In the genomic region with DNA sequence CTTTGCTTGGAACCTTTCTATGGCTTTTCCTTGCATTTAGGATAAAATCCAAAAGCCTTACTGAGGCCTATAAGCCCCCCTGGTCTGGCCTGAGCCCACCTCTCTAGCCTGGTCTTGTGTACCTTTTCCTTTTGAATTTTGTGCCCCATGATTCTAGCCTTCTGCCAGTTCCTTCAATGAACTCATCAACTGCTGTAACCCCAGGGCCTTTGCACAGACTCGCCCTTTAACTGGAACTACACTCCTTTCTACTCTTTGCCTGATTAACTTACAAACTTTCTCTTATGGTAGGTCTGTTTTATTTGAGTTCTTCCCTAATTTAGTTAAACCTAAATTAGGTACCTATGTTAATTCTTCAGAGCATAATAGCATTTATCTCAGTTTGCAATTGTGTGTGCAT, we compare ENCODE assay signal across 9 cellular contexts. TPM values are rescaled to one million over a fixed set of nuclear protein-coding genes. Genes with fewer than 3 reads are reported as not detected.
DNase-seq lines count a peak whose midpoint lies in the region; ATAC-seq, FAIRE-seq and TF ChIP-seq lines count a peak whose summit lies in the region.
"Had no signal": no experiment of that assay in that cellular context is flagged by ENCODE, and none has a peak within 500 bp of the region (broad histone marks: within the 10 kb centered on the region; RNA-seq: fewer than 3 reads in every experiment).

No MANE protein-coding gene starts in this region.

- no peak for ATAC-seq in HepG2
- ATAC-seq in stimulated activated memory B cell treated with anti-CD40 and anti-IgM and Interleukin-4, amounts not matched to agents 10 μg/mL and 1 μg/mL and 100 μg/mL, for 72 hours = no peak
- no peak for ATAC-seq in GM18505 (IDR thresholded peaks at IDR 0.05; ENCODE audit: unreplicated experiment)
- no peak for ATAC-seq in HG03045 (IDR thresholded peaks at IDR 0.05; ENCODE audit: unreplicated experiment)
- ATAC-seq in GM21515 (IDR thresholded peaks at IDR 0.05; ENCODE audit: unreplicated experiment) = no peak

- peak overlapping the region; percentile 27 for H3K4me3 Mint-ChIP-seq in T-helper 2 cell treated with Interferon-gamma antibody and Interleukin-4, amounts not matched to agents 5 μg/mL and 100 μg/mL, for 36 hours
- no peak overlapping the region for H3K4me3 Mint-ChIP-seq in activated CD4-positive, alpha-beta memory T cell treated with anti-CD3 and anti-CD28 coated beads, Interleukin-2, amount 10 ng/mL, durations not matched to agents 7 days and 5 days
- H3K4me3 Mint-ChIP-seq in stimulated activated memory B cell treated with anti-CD40 and anti-IgM and Interleukin-4, amounts not matched to agents 10 μg/mL and 1 μg/mL and 100 μg/mL, for 72 hours = no peak overlapping the region

- 100% methylated on average over 1 of the region's 1 CpG for WGBS in HepG2 (ENCODE audit: low lambda C conversion rate)

- H3K27ac Mint-ChIP-seq in T-helper 2 cell treated with Interferon-gamma antibody and Interleukin-4, amounts not matched to agents 5 μg/mL and 100 μg/mL, for 36 hours = peak overlapping the region; percentile 45
- peak overlapping the region; percentile 84 for H3K27ac Mint-ChIP-seq in activated CD4-positive, alpha-beta memory T cell treated with anti-CD3 and anti-CD28 coated beads, Interleukin-2, amount 10 ng/mL, durations not matched to agents 7 days and 5 days
- peak overlapping the region; percentile 44 for H3K27ac Mint-ChIP-seq in stimulated activated memory B cell treated with anti-CD40 and anti-IgM and Interleukin-4, amounts not matched to agents 10 μg/mL and 1 μg/mL and 100 μg/mL, for 72 hours

- peaks cover 0 to 1% of the 10 kb centered on the region in 2 experiments; a peak in 1 of 5 replicates for H3K36me3 ChIP-seq in HepG2 (replicated peaks in 1 of 2; ENCODE audit: control insufficient read depth in 1 of 2, insufficient read depth in 2 of 2, low read length in 2 of 2)

- H3K27ac ChIP-seq in HepG2 (ENCODE audit: extremely low read length, insufficient read depth, low read length) = no peak overlapping the region

- no peak overlapping the region for H3K9ac ChIP-seq in HepG2 (ENCODE audit: insufficient read depth, low read depth, low read length)

- H3K79me2 ChIP-seq in HepG2 (ENCODE audit: insufficient read depth, low read length) = peaks cover 20% of the 10 kb centered on the region

- no peak for TF ChIP-seq RAD21 in HepG2 (CRISPR knock-in tag; IDR thresholded peaks at IDR 0.05)

- TF ChIP-seq EP300 in HepG2 (IDR thresholded peaks at IDR 0.05; ENCODE audit: low read depth in 2 of 2, low read length in 2 of 2) (no peak), HepG2 (CRISPR knock-in tag; IDR thresholded peaks at IDR 0.05; ENCODE audit: borderline replicate concordance) (no peak)

- no peaks in the 10 kb centered on the region for H3K9me3 ChIP-seq in HepG2 (ENCODE audit: low read length)

- H2AFZ ChIP-seq in HepG2 (ENCODE audit: low read length) = no peak overlapping the region

- no peak for TF ChIP-seq CTCF in HepG2 (CRISPR knock-in tag; IDR thresholded peaks at IDR 0.05)

- peaks cover 49% of the 10 kb centered on the region for H3K4me1 Mint-ChIP-seq in T-helper 2 cell treated with Interferon-gamma antibody and Interleukin-4, amounts not matched to agents 5 μg/mL and 100 μg/mL, for 36 hours (ENCODE audit: low read depth)
- peaks cover 80% of the 10 kb centered on the region for H3K4me1 Mint-ChIP-seq in activated CD4-positive, alpha-beta memory T cell treated with anti-CD3 and anti-CD28 coated beads, Interleukin-2, amount 10 ng/mL, durations not matched to agents 7 days and 5 days
- peaks cover 70% of the 10 kb centered on the region for H3K4me1 Mint-ChIP-seq in stimulated activated memory B cell treated with anti-CD40 and anti-IgM and Interleukin-4, amounts not matched to agents 10 μg/mL and 1 μg/mL and 100 μg/mL, for 72 hours

- no TSS peak for BruUV-seq in HepG2 (replicated peaks; lab: Mats Ljungman, UMichigan)

- DNase-seq in T-helper 2 cell treated with Interferon-gamma antibody and Interleukin-4, amounts not matched to agents 5 μg/mL and 100 μg/mL, for 36 hours (ENCODE audit: low spot score) = no peak
- DNase-seq in T-helper 2 cell (no peak), HepG2 (ENCODE audit: low spot score) (no peak)
- DNase-seq in activated CD4-positive, alpha-beta memory T cell treated with anti-CD3 and anti-CD28 coated beads, Interleukin-2, amount 10 ng/mL, durations not matched to agents 7 days and 5 days = no peak

- H4K20me1 ChIP-seq in HepG2 (ENCODE audit: insufficient read depth, low read length) = peaks cover 16% of the 10 kb centered on the region

- TF ChIP-seq POLR2A in HepG2 (IDR thresholded peaks at IDR 0.05; ENCODE audit: insufficient read depth in 1 of 2, low read depth in 2 of 2, low read length in 2 of 2) (no peak), GM18505 (IDR thresholded peaks at IDR 0.05; ENCODE audit: borderline replicate concordance, extremely low read depth, insufficient read depth, insufficient read length) (no peak)

- no peaks in the 10 kb centered on the region for H3K27me3 ChIP-seq in HepG2 (ENCODE audit: control insufficient read depth in 1 of 2, insufficient read depth in 2 of 2, low read length in 2 of 2)

- H3K4me1 ChIP-seq in HepG2 (ENCODE audit: insufficient read depth, low read length) = peaks cover 46% of the 10 kb centered on the region

- FAIRE-seq in HepG2 (lab: Jason Lieb, UNC) = no peak

- POLR2A ChIA-PET in activated CD4-positive, alpha-beta memory T cell treated with anti-CD3 and anti-CD28 coated beads, Interleukin-2, amount 10 ng/mL, durations not matched to agents 7 days and 5 days (lab: Charles Lee) = interaction anchor here (1.0 to 4.3 kb wide), 8 partner anchors 10 to 40 kb away, joined by 3 to 36 read pairs (median 8); no protein-coding TSS in a partner anchor
- POLR2A ChIA-PET in HepG2 (lab: Yijun Ruan, JAX) = interaction anchor here (0.8 to 6.6 kb wide), 6 partner anchors 9 to 33 kb away, joined by 4 to 48 read pairs (median 14); no protein-coding TSS in a partner anchor

- H3K4me2 ChIP-seq in HepG2 (ENCODE audit: low read depth, low read length) = 0 out of 2 replicates have a peak overlapping the region, but pooled peaks have one; percentile 73

- H3K4me3 ChIP-seq in HepG2 (replicated peaks in 1 of 3; ENCODE audit: insufficient read depth in 1 of 3, low read depth in 2 of 3, low read length in 3 of 3) = no peak overlapping the region; a peak in 1 of 6 replicates

- H3K27me3 Mint-ChIP-seq in T-helper 2 cell treated with Interferon-gamma antibody and Interleukin-4, amounts not matched to agents 5 μg/mL and 100 μg/mL, for 36 hours (ENCODE audit: low read depth) = no peaks in the 10 kb centered on the region
- no peaks in the 10 kb centered on the region for H3K27me3 Mint-ChIP-seq in activated CD4-positive, alpha-beta memory T cell treated with anti-CD3 and anti-CD28 coated beads, Interleukin-2, amount 10 ng/mL, durations not matched to agents 7 days and 5 days
- no peaks in the 10 kb centered on the region for H3K27me3 Mint-ChIP-seq in stimulated activated memory B cell treated with anti-CD40 and anti-IgM and Interleukin-4, amounts not matched to agents 10 μg/mL and 1 μg/mL and 100 μg/mL, for 72 hours

- peaks cover 49% of the 10 kb centered on the region for H3K36me3 Mint-ChIP-seq in T-helper 2 cell treated with Interferon-gamma antibody and Interleukin-4, amounts not matched to agents 5 μg/mL and 100 μg/mL, for 36 hours (ENCODE audit: low read depth)
- H3K36me3 Mint-ChIP-seq in activated CD4-positive, alpha-beta memory T cell treated with anti-CD3 and anti-CD28 coated beads, Interleukin-2, amount 10 ng/mL, durations not matched to agents 7 days and 5 days (ENCODE audit: low read depth) = peaks cover 60% of the 10 kb centered on the region
- peaks cover 25% of the 10 kb centered on the region for H3K36me3 Mint-ChIP-seq in stimulated activated memory B cell treated with anti-CD40 and anti-IgM and Interleukin-4, amounts not matched to agents 10 μg/mL and 1 μg/mL and 100 μg/mL, for 72 hours

- CTCF ChIA-PET in activated CD4-positive, alpha-beta memory T cell treated with anti-CD3 and anti-CD28 coated beads, Interleukin-2, amount 10 ng/mL, durations not matched to agents 7 days and 5 days (lab: Charles Lee) = interaction anchor here (1.0 to 3.0 kb wide), 5 partner anchors 14 to 122 kb away, joined by 3 to 13 read pairs (median 9); partner anchors contain the start of gene WIPF2
- CTCF ChIA-PET in HepG2 (lab: Yijun Ruan, JAX; ENCODE audit: low intra/inter-chr PET ratio, low total read pairs) = interaction anchor here (1.3 kb wide), 1 partner anchor 15 kb away, joined by 3 read pairs; no protein-coding TSS in a partner anchor

- intact Hi-C loops in HepG2 (cut with micrococcal nuclease; ENCODE audit: unreplicated experiment) = no loop called here

- in situ Hi-C loops in HepG2 (cut with HindIII; ENCODE audit: extremely low pct_ligation_motif_present, low pct_unique_long_range_greater_than_20kb) = no loop called here

- H3K9me3 Mint-ChIP-seq in T-helper 2 cell treated with Interferon-gamma antibody and Interleukin-4, amounts not matched to agents 5 μg/mL and 100 μg/mL, for 36 hours = no peaks in the 10 kb centered on the region
- no peaks in the 10 kb centered on the region for H3K9me3 Mint-ChIP-seq in activated CD4-positive, alpha-beta memory T cell treated with anti-CD3 and anti-CD28 coated beads, Interleukin-2, amount 10 ng/mL, durations not matched to agents 7 days and 5 days
- no peaks in the 10 kb centered on the region for H3K9me3 Mint-ChIP-seq in stimulated activated memory B cell treated with anti-CD40 and anti-IgM and Interleukin-4, amounts not matched to agents 10 μg/mL and 1 μg/mL and 100 μg/mL, for 72 hours

RNA-seq across cellular contexts. Expression of gene GJD3, which starts 24.2 kb away (rescaled TPM):
- total RNA-seq in activated CD4-positive, alpha-beta memory T cell treated with anti-CD3 and anti-CD28 coated beads, Interleukin-2, amount 10 ng/mL, durations not matched to agents 7 days and 5 days = not detected
- not detected in 2 replicates for total RNA-seq in HepG2 (2016; rRNA removed; fragmentation: Illumina TruSeq; extraction: Trizol)
- not detected in 2 replicates for total RNA-seq in HepG2 (2016; cell fraction: cytosol; rRNA removed; fragmentation: Illumina TruSeq; extraction: Trizol; ENCODE audit: low read depth)
- total RNA-seq in HepG2 (2016; cell fraction: insoluble cytoplasmic fraction; rRNA removed; fragmentation: Illumina TruSeq; extraction: Trizol) = not detected in 2 replicates
- not detected in 2 replicates for total RNA-seq in HepG2 (2016; cell fraction: membrane; rRNA removed; fragmentation: Illumina TruSeq; extraction: Trizol)
- not detected in 2 replicates for total RNA-seq in HepG2 (2016; cell fraction: nucleus; rRNA removed; fragmentation: Illumina TruSeq; extraction: Trizol)
- polyA plus RNA-seq in HepG2 (2011; rRNA removed) = not detected in 2 replicates
- polyA plus RNA-seq in HepG2 (2011; cell fraction: cytosol; rRNA removed) = not detected in 2 replicates
- not detected in 2 replicates for polyA plus RNA-seq in HepG2 (2011; cell fraction: nucleus; rRNA removed)
- not detected in 2 replicates for polyA plus RNA-seq in HepG2 (2012)
- not detected in 2 replicates for polyA plus RNA-seq in HepG2 (2016; cell fraction: cytosol; fragmentation: Illumina TruSeq; extraction: Trizol; ENCODE audit: low read depth)
- polyA plus RNA-seq in HepG2 (2016; cell fraction: insoluble cytoplasmic fraction; fragmentation: Illumina TruSeq; extraction: Trizol; ENCODE audit: low read depth) = not detected in 2 replicates
- not detected in 2 replicates for polyA plus RNA-seq in HepG2 (2016; cell fraction: membrane; fragmentation: Illumina TruSeq; extraction: Trizol; ENCODE audit: low read depth)
- polyA plus RNA-seq in HepG2 (2016; cell fraction: nucleus; fragmentation: Illumina TruSeq; extraction: Trizol; ENCODE audit: insufficient read depth, low read depth) = not detected in 2 replicates
- polyA minus RNA-seq in HepG2 (2011; rRNA and poly(A)+ RNA removed; ENCODE audit: low replicate concordance) = not detected in 2 replicates
- polyA minus RNA-seq in HepG2 (2011; cell fraction: cytosol; rRNA and poly(A)+ RNA removed) = not detected in 2 replicates
- polyA minus RNA-seq in HepG2 (2011; cell fraction: nucleus; rRNA and poly(A)+ RNA removed) = not detected in 2 replicates
- polyA plus RNA-seq: aorta had no signal

RNA-seq across cellular contexts. Expression of gene RARA, which starts 31.3 kb away (rescaled TPM):
- total RNA-seq in activated CD4-positive, alpha-beta memory T cell treated with anti-CD3 and anti-CD28 coated beads, Interleukin-2, amount 10 ng/mL, durations not matched to agents 7 days and 5 days = 10 to 100 TPM; 65.2 to 65.5 TPM
- 8.6 and 8.9 TPM in 2 replicates for total RNA-seq in HepG2 (2016; rRNA removed; fragmentation: Illumina TruSeq; extraction: Trizol)
- 3.2 and 3.7 TPM in 2 replicates for total RNA-seq in HepG2 (2016; cell fraction: cytosol; rRNA removed; fragmentation: Illumina TruSeq; extraction: Trizol; ENCODE audit: low read depth)
- 6.7 and 9.5 TPM in 2 replicates for total RNA-seq in HepG2 (2016; cell fraction: insoluble cytoplasmic fraction; rRNA removed; fragmentation: Illumina TruSeq; extraction: Trizol)
- 8.2 and 11.1 TPM in 2 replicates for total RNA-seq in HepG2 (2016; cell fraction: membrane; rRNA removed; fragmentation: Illumina TruSeq; extraction: Trizol)
- total RNA-seq in HepG2 (2016; cell fraction: nucleus; rRNA removed; fragmentation: Illumina TruSeq; extraction: Trizol) = 6.0 and 7.0 TPM in 2 replicates
- 6.0 and 6.4 TPM in 2 replicates for polyA plus RNA-seq in HepG2 (2011; rRNA removed)
- polyA plus RNA-seq in HepG2 (2011; cell fraction: cytosol; rRNA removed) = 2.2 and 3.8 TPM in 2 replicates
- polyA plus RNA-seq in HepG2 (2011; cell fraction: nucleus; rRNA removed) = 13.2 and 13.3 TPM in 2 replicates
- polyA plus RNA-seq in HepG2 (2012) = 15.4 and 16.1 TPM in 2 replicates
- polyA plus RNA-seq in HepG2 (2016; cell fraction: cytosol; fragmentation: Illumina TruSeq; extraction: Trizol; ENCODE audit: low read depth) = 3.8 and 5.4 TPM in 2 replicates
- 12.7 and 17.8 TPM in 2 replicates for polyA plus RNA-seq in HepG2 (2016; cell fraction: insoluble cytoplasmic fraction; fragmentation: Illumina TruSeq; extraction: Trizol; ENCODE audit: low read depth)
- polyA plus RNA-seq in HepG2 (2016; cell fraction: membrane; fragmentation: Illumina TruSeq; extraction: Trizol; ENCODE audit: low read depth) = 9.6 and 13.8 TPM in 2 replicates
- 19.0 and 19.4 TPM in 2 replicates for polyA plus RNA-seq in HepG2 (2016; cell fraction: nucleus; fragmentation: Illumina TruSeq; extraction: Trizol; ENCODE audit: insufficient read depth, low read depth)
- polyA minus RNA-seq in HepG2 (2011; rRNA and poly(A)+ RNA removed; ENCODE audit: low replicate concordance) = 6.4 and 11.7 TPM in 2 replicates
- 6.7 and 8.2 TPM in 2 replicates for polyA minus RNA-seq in HepG2 (2011; cell fraction: cytosol; rRNA and poly(A)+ RNA removed)
- polyA minus RNA-seq in HepG2 (2011; cell fraction: nucleus; rRNA and poly(A)+ RNA removed) = 5.2 and 6.7 TPM in 2 replicates

RNA-seq across cellular contexts. Expression of gene CDC6, which starts 52.6 kb away (rescaled TPM):
- 10 to 100 TPM; 67.5 to 69.9 TPM for total RNA-seq in activated CD4-positive, alpha-beta memory T cell treated with anti-CD3 and anti-CD28 coated beads, Interleukin-2, amount 10 ng/mL, durations not matched to agents 7 days and 5 days
- 114 and 154 TPM in 2 replicates for total RNA-seq in HepG2 (2016; rRNA removed; fragmentation: Illumina TruSeq; extraction: Trizol)
- 24.3 and 27.3 TPM in 2 replicates for total RNA-seq in HepG2 (2016; cell fraction: cytosol; rRNA removed; fragmentation: Illumina TruSeq; extraction: Trizol; ENCODE audit: low read depth)
- 117 and 162 TPM in 2 replicates for total RNA-seq in HepG2 (2016; cell fraction: insoluble cytoplasmic fraction; rRNA removed; fragmentation: Illumina TruSeq; extraction: Trizol)
- total RNA-seq in HepG2 (2016; cell fraction: membrane; rRNA removed; fragmentation: Illumina TruSeq; extraction: Trizol) = 42.3 and 51.8 TPM in 2 replicates
- total RNA-seq in HepG2 (2016; cell fraction: nucleus; rRNA removed; fragmentation: Illumina TruSeq; extraction: Trizol) = 89.2 and 89.6 TPM in 2 replicates
- polyA plus RNA-seq in HepG2 (2011; rRNA removed) = 10.7 and 17.4 TPM in 2 replicates
- polyA plus RNA-seq in HepG2 (2011; cell fraction: cytosol; rRNA removed) = 6.9 and 8.8 TPM in 2 replicates
- 9.6 and 11.4 TPM in 2 replicates for polyA plus RNA-seq in HepG2 (2011; cell fraction: nucleus; rRNA removed)
- polyA plus RNA-seq in HepG2 (2012) = 8.4 and 23.9 TPM in 2 replicates
- polyA plus RNA-seq in HepG2 (2016; cell fraction: cytosol; fragmentation: Illumina TruSeq; extraction: Trizol; ENCODE audit: low read depth) = 12.0 and 14.2 TPM in 2 replicates
- 133 and 135 TPM in 2 replicates for polyA plus RNA-seq in HepG2 (2016; cell fraction: insoluble cytoplasmic fraction; fragmentation: Illumina TruSeq; extraction: Trizol; ENCODE audit: low read depth)
- 15.3 and 18.9 TPM in 2 replicates for polyA plus RNA-seq in HepG2 (2016; cell fraction: membrane; fragmentation: Illumina TruSeq; extraction: Trizol; ENCODE audit: low read depth)
- 98.6 and 99.5 TPM in 2 replicates for polyA plus RNA-seq in HepG2 (2016; cell fraction: nucleus; fragmentation: Illumina TruSeq; extraction: Trizol; ENCODE audit: insufficient read depth, low read depth)
- polyA minus RNA-seq in HepG2 (2011; rRNA and poly(A)+ RNA removed; ENCODE audit: low replicate concordance) = 8.7 and 50.8 TPM in 2 replicates
- 9.4 and 10.7 TPM in 2 replicates for polyA minus RNA-seq in HepG2 (2011; cell fraction: cytosol; rRNA and poly(A)+ RNA removed)
- 31.5 and 47.0 TPM in 2 replicates for polyA minus RNA-seq in HepG2 (2011; cell fraction: nucleus; rRNA and poly(A)+ RNA removed)
